In genomic region chr5:124277767-124278536, GRCh38 we compare ENCODE assay signal across 14 cellular contexts.
"Had no signal": no experiment of that assay in that cellular context is flagged by ENCODE, and none has a peak within 500 bp of the region (broad histone marks: within the 10 kb centered on the region; RNA-seq: fewer than 3 reads in every experiment).

No MANE protein-coding gene starts in this region.

- H3K4me1 ChIP-seq: thyroid gland, vagina had no signal

- H3K27me3 ChIP-seq: ovary, thyroid gland, vagina had no signal

- H3K27ac ChIP-seq: ovary, thyroid gland, vagina, WERI-Rb-1 had no signal

- H3K4me3 ChIP-seq: ovary, thyroid gland, vagina had no signal

- H3K4me3 Mint-ChIP-seq: activated CD8-positive, alpha-beta T cell treated with anti-CD3 and anti-CD28 coated beads, Interleukin-2, amount 10 ng/mL, durations not matched to agents 7 days and 5 days; activated naive CD8-positive, alpha-beta T cell treated with anti-CD3 and anti-CD28 coated beads, Interleukin-2, amount 50 U/mL, for 24 hours; dendritic cell treated with granulocyte-macrophage colony-stimulating factor and Interleukin-4, amounts not matched to agents 40 ng/mL and 50 ng/mL, for 4 days; immature natural killer cell; memory B cell; neural crest cell; T-cell had no signal

- DNase-seq: activated CD4-positive, alpha-beta T cell treated with anti-CD3 and anti-CD28 coated beads for 4 hours; activated CD8-positive, alpha-beta T cell treated with anti-CD3 and anti-CD28 coated beads, Interleukin-2, amount 10 ng/mL, durations not matched to agents 7 days and 5 days; activated naive CD4-positive, alpha-beta T cell treated with Interleukin-2 at 50 U/mL for 16 hours; activated naive CD8-positive, alpha-beta T cell treated with anti-CD3 and anti-CD28 coated beads, Interleukin-2, amount 50 U/mL, for 24 hours; immature natural killer cell; ovary; T-cell; thyroid gland; WERI-Rb-1 had no signal

- H3K27me3 Mint-ChIP-seq: activated naive CD8-positive, alpha-beta T cell treated with anti-CD3 and anti-CD28 coated beads, Interleukin-2, amount 50 U/mL, for 24 hours; dendritic cell treated with granulocyte-macrophage colony-stimulating factor and Interleukin-4, amounts not matched to agents 40 ng/mL and 50 ng/mL, for 4 days; T-cell had no signal

- H3K36me3 Mint-ChIP-seq: immature natural killer cell, memory B cell, T-cell had no signal

- H3K27ac Mint-ChIP-seq: activated CD8-positive, alpha-beta T cell treated with anti-CD3 and anti-CD28 coated beads, Interleukin-2, amount 10 ng/mL, durations not matched to agents 7 days and 5 days; activated naive CD8-positive, alpha-beta T cell treated with anti-CD3 and anti-CD28 coated beads, Interleukin-2, amount 50 U/mL, for 24 hours; dendritic cell treated with granulocyte-macrophage colony-stimulating factor and Interleukin-4, amounts not matched to agents 40 ng/mL and 50 ng/mL, for 4 days; immature natural killer cell; memory B cell; T-cell had no signal

- H3K36me3 ChIP-seq: ovary, thyroid gland, vagina, WERI-Rb-1 had no signal

- H3K9me3 Mint-ChIP-seq: activated naive CD8-positive, alpha-beta T cell treated with anti-CD3 and anti-CD28 coated beads, Interleukin-2, amount 50 U/mL, for 24 hours; memory B cell; neural crest cell had no signal

- H3K9me3 ChIP-seq: ovary, thyroid gland, vagina had no signal

- ATAC-seq: activated CD8-positive, alpha-beta T cell treated with anti-CD3 and anti-CD28 coated beads, Interleukin-2, amount 10 ng/mL, durations not matched to agents 7 days and 5 days; activated naive CD8-positive, alpha-beta T cell treated with anti-CD3 and anti-CD28 coated beads, Interleukin-2, amount 50 U/mL, for 24 hours; left lobe of liver; T-cell had no signal

- H3K4me1 Mint-ChIP-seq: activated naive CD8-positive, alpha-beta T cell treated with anti-CD3 and anti-CD28 coated beads, Interleukin-2, amount 50 U/mL, for 24 hours; immature natural killer cell; memory B cell; T-cell had no signal
